ENCODE assay signal across 8 cellular contexts in genomic region chr1:12078938-12079861, GRCh38. TPM values are rescaled to one million over a fixed set of nuclear protein-coding genes. Genes with fewer than 3 reads are reported as not detected.
DNase-seq lines count a peak whose midpoint lies in the region; ATAC-seq and TF ChIP-seq lines count a peak whose summit lies in the region.

No MANE protein-coding gene starts in this region.

- H3K4me3 ChIP-seq in AG09309 (ENCODE audit: control insufficient read depth, low read depth, low read length) = no peak overlapping the region
- H3K4me3 ChIP-seq in GM12864 (ENCODE audit: low read depth, low read length) = peak overlapping the region; percentile 33

- CTCF ChIA-PET in activated CD8-positive, alpha-beta T cell treated with anti-CD3 and anti-CD28 coated beads for 36 hours (lab: Charles Lee) = interaction anchor here (0.7 to 3.1 kb wide), 27 partner anchors 8 to 155 kb away, joined by 3 to 21 read pairs (median 4); partner anchors contain the start of gene MIIP

- no peak overlapping the region for H3K27ac ChIP-seq in foreskin keratinocyte

- H3K4me1 Mint-ChIP-seq in activated CD8-positive, alpha-beta T cell treated with anti-CD3 and anti-CD28 coated beads for 36 hours (ENCODE audit: low read depth) = peaks cover 22% of the 10 kb centered on the region

- ATAC-seq in HG02610 (IDR thresholded peaks at IDR 0.05; ENCODE audit: unreplicated experiment) (peak; percentile 75), foreskin keratinocyte (peak; percentile 62)
- ATAC-seq in activated CD8-positive, alpha-beta T cell treated with anti-CD3 and anti-CD28 coated beads for 36 hours = peak; percentile 79

- H3K27ac Mint-ChIP-seq in activated CD8-positive, alpha-beta T cell treated with anti-CD3 and anti-CD28 coated beads for 36 hours = peak overlapping the region; percentile 20

- no peak for DNase-seq in AG09309 (ENCODE audit: low read depth)
- peak; percentile 79 for DNase-seq in GM12864 (ENCODE audit: low read depth)
- DNase-seq in NCI-H128 (lab: John Stamatoyannopoulos, UW; ENCODE audit: unreplicated experiment) = peak; percentile 1
- peak; percentile 75 for DNase-seq in activated CD8-positive, alpha-beta T cell treated with anti-CD3 and anti-CD28 coated beads for 36 hours
- no peak for DNase-seq in foreskin keratinocyte
- DNase-seq in stimulated activated CD4-positive, alpha-beta T cell treated with anti-CD3 and anti-CD28 coated beads, Interleukin-12 subunit alpha, Interleukin-12 subunit beta, amount 100 ng/mL, for 4 hours = peak; percentile 51
- DNase-seq in NCI-H2029 treated with DMSO at 0.1 percent for 48 hours (lab: John Stamatoyannopoulos, UW) = no peak

- H3K27me3 Mint-ChIP-seq in activated CD8-positive, alpha-beta T cell treated with anti-CD3 and anti-CD28 coated beads for 36 hours = peaks cover 2% of the 10 kb centered on the region

- POLR2A ChIA-PET in activated CD8-positive, alpha-beta T cell treated with anti-CD3 and anti-CD28 coated beads for 36 hours (lab: Charles Lee) = interaction anchor here (0.7 to 3.8 kb wide), 6 partner anchors 9 to 170 kb away, joined by 3 to 32 read pairs (median 3); partner anchors contain the start of gene TNFRSF8

- TF ChIP-seq CTCF in AG09309 (IDR thresholded peaks at IDR 0.05; ENCODE audit: control insufficient read depth, insufficient read depth, low read depth, low read length, missing control alignments) (peak; percentile 71), GM12864 (IDR thresholded peaks at IDR 0.05; ENCODE audit: low read depth, low read length, missing control alignments) (peak; percentile 77), foreskin keratinocyte (conservative IDR thresholded peaks at IDR 0.05) (peak; percentile 71)
- peak; percentile 75 for TF ChIP-seq CTCF in activated CD8-positive, alpha-beta T cell treated with anti-CD3 and anti-CD28 coated beads for 36 hours (IDR thresholded peaks at IDR 0.05)

- H3K4me3 Mint-ChIP-seq in activated CD8-positive, alpha-beta T cell treated with anti-CD3 and anti-CD28 coated beads for 36 hours = no peak overlapping the region

- H3K27me3 ChIP-seq in foreskin keratinocyte = peaks cover 33% of the 10 kb centered on the region

- intact Hi-C loops in activated CD8-positive, alpha-beta T cell treated with anti-CD3 and anti-CD28 coated beads for 36 hours (cut with micrococcal nuclease) = no loop called here

- H3K9me3 Mint-ChIP-seq in activated CD8-positive, alpha-beta T cell treated with anti-CD3 and anti-CD28 coated beads for 36 hours = peaks cover 20% of the 10 kb centered on the region

- no peaks in the 10 kb centered on the region for H3K4me1 ChIP-seq in foreskin keratinocyte

- H3K36me3 Mint-ChIP-seq in activated CD8-positive, alpha-beta T cell treated with anti-CD3 and anti-CD28 coated beads for 36 hours (ENCODE audit: low read depth) = peaks cover 6% of the 10 kb centered on the region

RNA-seq across cellular contexts. Expression of gene TNFRSF8, which starts 16.1 kb away (rescaled TPM):
- total RNA-seq in activated CD8-positive, alpha-beta T cell treated with anti-CD3 and anti-CD28 coated beads for 36 hours = 1 to 10 TPM; 1.5 to 1.8 TPM
- total RNA-seq in foreskin keratinocyte = 0.07 TPM in 2 replicates
- 0.07 and 0.10 TPM in 2 replicates for polyA plus RNA-seq in foreskin keratinocyte

RNA-seq across cellular contexts. Expression of gene MIIP, which starts 59.9 kb away (rescaled TPM):
- 10 to 100 TPM; 24.0 to 24.7 TPM for total RNA-seq in activated CD8-positive, alpha-beta T cell treated with anti-CD3 and anti-CD28 coated beads for 36 hours
- total RNA-seq in foreskin keratinocyte = 30.7 and 31.2 TPM in 2 replicates
- 37.3 and 41.1 TPM in 2 replicates for polyA plus RNA-seq in foreskin keratinocyte

Comparison
In these comparisons a context has a peak if more than half of its experiments do, and no peak if none do; other contexts are left out.
1. DNase-seq: peak in GM12864 (single experiment), NCI-H128 (single experiment), activated CD8-positive, alpha-beta T cell treated with anti-CD3 and anti-CD28 coated beads for 36 hours (single experiment) and stimulated activated CD4-positive, alpha-beta T cell treated with anti-CD3 and anti-CD28 coated beads, Interleukin-12 subunit alpha, Interleukin-12 subunit beta, amount 100 ng/mL, for 4 hours (single experiment); none in AG09309 (single experiment), foreskin keratinocyte (0 of 2) and NCI-H2029 treated with DMSO at 0.1 percent for 48 hours (single experiment).
2. Peak in every context shown above with its lines, with median percentiles within 50 percentile points of each other: CTCF ChIP-seq and ATAC-seq.